9 cellular contexts compared by ENCODE assay signal in the genomic region with DNA sequence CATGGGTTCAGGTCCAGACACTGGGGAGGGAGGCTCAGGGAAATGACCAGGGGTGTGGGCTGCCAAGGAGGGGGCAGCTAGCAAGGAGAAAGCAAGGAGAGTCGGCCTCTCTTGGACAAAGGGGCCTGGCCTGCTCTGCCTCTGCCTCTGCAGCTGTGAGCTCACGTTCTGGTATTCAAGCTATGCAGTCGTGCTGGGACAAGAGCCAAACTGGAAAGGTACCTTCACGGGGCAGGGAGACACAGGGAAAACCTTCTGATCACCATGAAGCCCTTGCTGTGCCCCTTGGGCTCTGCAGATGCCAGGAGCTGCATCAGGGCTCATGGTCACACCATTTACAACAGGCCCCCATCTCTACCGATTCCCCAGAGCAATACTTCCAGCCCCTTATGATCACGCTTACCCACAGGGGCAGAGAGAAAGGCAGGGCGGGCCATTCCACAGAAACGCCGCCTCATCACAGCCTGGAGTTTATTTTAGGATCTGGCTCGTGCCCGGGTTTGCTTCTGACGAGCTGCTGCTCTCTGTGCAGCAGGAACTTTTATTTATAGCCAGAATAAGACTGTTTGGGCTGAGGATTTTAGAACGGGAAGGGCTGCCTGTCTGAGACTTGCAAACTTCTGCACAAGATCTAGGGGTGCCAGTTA.
DNase-seq lines count a peak whose midpoint lies in the region; ATAC-seq and TF ChIP-seq lines count a peak whose summit lies in the region.
"Had no signal": no experiment of that assay in that cellular context is flagged by ENCODE, and none has a peak within 500 bp of the region (broad histone marks: within the 10 kb centered on the region; RNA-seq: fewer than 3 reads in every experiment).

No MANE protein-coding gene starts in this region.

- H3K4me3 Mint-ChIP-seq in CD8-positive, alpha-beta T cell: no peak overlapping the region

- H3K27ac ChIP-seq in CD8-positive, alpha-beta T cell (ENCODE audit: low read depth, low read length): no peak overlapping the region
- H3K27ac ChIP-seq: neutrophil had no signal

- peaks cover 18% of the 10 kb centered on the region for H3K36me3 ChIP-seq in CD8-positive, alpha-beta T cell (ENCODE audit: insufficient read depth, low read length)

- CTCF ChIA-PET in CD8-positive, alpha-beta T cell (lab: Charles Lee): no interaction called here

- peaks cover 86% of the 10 kb centered on the region for H3K36me3 Mint-ChIP-seq in CD8-positive, alpha-beta T cell

- intact Hi-C loops in posterior cingulate gyrus (cut with DNase I): no loop called here
- intact Hi-C loops in CD8-positive, alpha-beta T cell (cut with DNase I, micrococcal nuclease): no loop called here

- no peaks in the 10 kb centered on the region for H3K9me3 Mint-ChIP-seq in CD8-positive, alpha-beta T cell

- peak overlapping the region; percentile 38 for H3K4me3 ChIP-seq in WI38 (ENCODE audit: low read depth, low read length)
- H3K4me3 ChIP-seq in CD8-positive, alpha-beta T cell (ENCODE audit: low read depth, low read length): no peak overlapping the region

- H3K27me3 ChIP-seq in CD8-positive, alpha-beta T cell (ENCODE audit: insufficient read depth, low read length): no peaks in the 10 kb centered on the region
- H3K27me3 ChIP-seq: neutrophil had no signal

- H3K4me1 Mint-ChIP-seq in CD8-positive, alpha-beta T cell (ENCODE audit: low read depth): peaks cover 2% of the 10 kb centered on the region

- H3K27ac Mint-ChIP-seq in CD8-positive, alpha-beta T cell: no peak overlapping the region

- ATAC-seq in CD8-positive, alpha-beta T cell: no peak
- ATAC-seq in HG02610 (IDR thresholded peaks at IDR 0.05; ENCODE audit: unreplicated experiment): no peak

- DNase-seq in GM03348 (ENCODE audit: low spot score) (peak; percentile 93), glomerular visceral epithelial cell (ENCODE audit: extremely low spot score) (peak; percentile 89), posterior cingulate gyrus (peak in 9 of 10 donors; percentile 30 to 94 (median 67)), GM13977 (ENCODE audit: low spot score) (no peak), NCI-H1436 (lab: John Stamatoyannopoulos, UW) (no peak)
- no peak for DNase-seq in CD8-positive, alpha-beta T cell

- no peak for TF ChIP-seq CTCF in WI38 (IDR thresholded peaks at IDR 0.05; ENCODE audit: low read depth, low read length)
- TF ChIP-seq CTCF in CD8-positive, alpha-beta T cell (IDR thresholded peaks at IDR 0.05): no peak
- no peak for TF ChIP-seq CTCF in GM13977 (IDR thresholded peaks at IDR 0.05; ENCODE audit: extremely low read depth, insufficient read depth, missing control alignments)

- no peaks in the 10 kb centered on the region for H3K4me1 ChIP-seq in CD8-positive, alpha-beta T cell (ENCODE audit: insufficient read depth, low read length)

- no peaks in the 10 kb centered on the region for H3K27me3 Mint-ChIP-seq in CD8-positive, alpha-beta T cell (ENCODE audit: low read depth)

- in situ Hi-C loops in GM13977 (cut with MboI; ENCODE audit: low pct_unique_long_range_greater_than_20kb, low sequenced_read_pairs, unreplicated experiment): no loop called here

- POLR2A ChIA-PET in CD8-positive, alpha-beta T cell (lab: Charles Lee): no interaction called here

- H3K9me3 ChIP-seq in CD8-positive, alpha-beta T cell (ENCODE audit: low read length): no peaks in the 10 kb centered on the region
- H3K9me3 ChIP-seq: neutrophil had no signal

Comparison
In these comparisons a context has a peak if more than half of its experiments do, and no peak if none do; other contexts are left out.
1. DNase-seq: peak in GM03348 (single experiment), glomerular visceral epithelial cell (single experiment) and posterior cingulate gyrus (9 of 10); none in CD8-positive, alpha-beta T cell (0 of 7), GM13977 (single experiment) and NCI-H1436 (single experiment).